In the genomic region with DNA sequence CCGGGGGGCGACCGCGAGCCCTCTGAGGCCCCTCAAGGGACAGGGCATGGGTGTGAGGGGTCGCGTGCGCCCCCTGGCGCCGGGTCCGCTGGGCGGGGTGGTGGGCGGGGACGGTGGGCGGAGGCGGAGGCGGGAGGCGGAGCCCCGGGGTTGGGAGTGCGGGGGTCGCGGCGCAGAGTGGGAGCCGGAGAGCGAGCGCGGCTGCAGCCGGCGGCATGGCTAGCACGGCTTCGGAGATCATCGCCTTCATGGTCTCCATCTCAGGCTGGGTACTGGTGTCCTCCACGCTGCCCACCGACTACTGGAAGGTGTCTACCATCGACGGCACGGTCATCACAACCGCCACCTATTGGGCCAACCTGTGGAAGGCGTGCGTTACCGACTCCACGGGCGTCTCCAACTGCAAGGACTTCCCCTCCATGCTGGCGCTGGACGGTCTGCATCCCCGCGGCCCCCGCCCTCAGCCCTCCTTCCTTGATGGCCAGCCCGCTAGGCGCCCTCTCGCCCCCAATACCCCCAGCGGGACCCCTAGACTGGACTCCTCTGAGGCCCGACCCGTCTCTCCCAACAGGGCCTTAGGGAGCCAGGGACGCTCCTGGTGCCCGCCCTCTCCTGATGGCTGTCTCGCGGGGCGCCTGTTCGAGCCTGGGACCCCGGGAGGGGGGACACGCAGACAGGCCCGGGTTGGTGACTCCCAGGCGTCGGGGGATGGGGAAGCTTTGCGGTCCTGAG, we compare ENCODE assay signal across 8 cellular contexts. TPM values are rescaled to one million over a fixed set of nuclear protein-coding genes. Genes with fewer than 3 reads are reported as not detected.
A peak's percentile ranks its signal among the peaks of the same experiment; 100 is the strongest.
DNase-seq lines count a peak whose midpoint lies in the region; ATAC-seq and TF ChIP-seq lines count a peak whose summit lies in the region.

A gene with protein sequence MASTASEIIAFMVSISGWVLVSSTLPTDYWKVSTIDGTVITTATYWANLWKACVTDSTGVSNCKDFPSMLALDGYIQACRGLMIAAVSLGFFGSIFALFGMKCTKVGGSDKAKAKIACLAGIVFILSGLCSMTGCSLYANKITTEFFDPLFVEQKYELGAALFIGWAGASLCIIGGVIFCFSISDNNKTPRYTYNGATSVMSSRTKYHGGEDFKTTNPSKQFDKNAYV (plus strand): TSS at position 182 of the 732 bp plus-strand sequence. CDS start 34 bp downstream, at position 216.

- intact Hi-C loops in natural killer cell (cut with micrococcal nuclease), result no loop called here

- peaks cover 39 to 54% of the 10 kb centered on the region in 2 donors for H3K27me3 Mint-ChIP-seq in natural killer cell (ENCODE audit: low read depth in 2 of 2)

- H3K36me3 Mint-ChIP-seq in natural killer cell, result no peaks in the 10 kb centered on the region

- no peak within 1 kb of the TSS for H3K27ac Mint-ChIP-seq in natural killer cell

- TF ChIP-seq CTCF in natural killer cell (IDR thresholded peaks at IDR 0.05), result no peak

- ATAC-seq in HG02938 (IDR thresholded peaks at IDR 0.05; ENCODE audit: unreplicated experiment) (peak; percentile 52), natural killer cell (no peak), GM21447 (IDR thresholded peaks at IDR 0.05; ENCODE audit: unreplicated experiment) (no peak), GM19351 (IDR thresholded peaks at IDR 0.05; ENCODE audit: unreplicated experiment) (no peak), HG03469 (IDR thresholded peaks at IDR 0.05; ENCODE audit: unreplicated experiment) (no peak)

- peak; percentile 50 for DNase-seq in COLO668 (lab: John Stamatoyannopoulos, UW; ENCODE audit: unreplicated experiment)
- peak; percentile 95 for DNase-seq in ecto neural progenitor cell (ENCODE audit: low spot score)
- no peak for DNase-seq in natural killer cell
- DNase-seq in T1000 (lab: John Stamatoyannopoulos, UW), result no peak

- H3K4me3 Mint-ChIP-seq in natural killer cell, result peak within 1 kb of the TSS; percentile 2

- no peaks in the 10 kb centered on the region for H3K9me3 Mint-ChIP-seq in natural killer cell

- H3K4me1 Mint-ChIP-seq in natural killer cell, result peaks cover 0 to 5% of the 10 kb centered on the region in 2 donors

RNA-seq across cellular contexts. Expression of the gene that starts here (rescaled TPM):
- total RNA-seq in natural killer cell, result not detected

Comparison
In these comparisons a context has a peak if more than half of its experiments do, and no peak if none do; other contexts are left out.
1. DNase-seq: peak in COLO668 (single experiment) and ecto neural progenitor cell (single experiment); none in natural killer cell (single experiment) and T1000 (single experiment).